ENCODE assay signal across 1 cellular context in the genomic region with DNA sequence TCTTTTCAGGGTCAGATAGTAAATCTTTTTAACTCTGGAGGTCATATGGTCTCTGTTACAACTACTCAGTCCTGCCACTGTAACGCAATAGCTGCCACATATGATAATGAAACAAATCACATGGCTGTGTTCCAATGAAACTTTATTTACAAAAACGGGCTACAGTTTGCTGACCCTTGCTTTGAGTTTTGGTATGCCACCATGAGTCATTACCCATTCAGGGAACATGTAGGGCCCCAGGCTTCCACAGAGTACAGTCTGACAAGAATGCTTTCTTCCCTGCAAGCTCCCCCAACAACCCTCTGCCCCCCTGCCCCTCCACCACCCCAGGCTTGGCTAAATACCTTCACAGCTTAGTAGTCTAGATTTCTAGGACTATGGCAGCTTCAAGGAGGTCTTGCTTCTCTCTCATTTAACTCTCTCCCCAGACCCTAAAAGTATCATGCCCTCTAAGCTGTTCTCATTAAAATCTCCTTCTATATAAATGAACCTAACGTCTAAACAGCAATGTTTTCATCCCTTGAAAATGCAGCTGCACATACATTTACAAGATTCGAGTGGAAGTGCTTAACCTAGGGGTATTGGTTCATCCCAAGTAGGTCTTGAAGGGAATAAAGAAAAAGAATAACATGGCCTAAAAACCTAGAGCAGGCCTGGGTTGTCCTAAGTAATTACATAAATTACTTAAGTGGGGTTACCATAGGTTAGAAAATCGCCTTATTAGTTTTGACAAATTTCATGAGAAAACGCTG.
A peak's percentile ranks its signal among the peaks of the same experiment; 100 is the strongest.
TF ChIP-seq lines count a peak whose summit lies in the region.

No MANE protein-coding gene starts in this region.

TF ChIP-seq in HEK293, 187 proteins besides CTCF, POLR2A, EP300 and RAD21 (continued from another document):
- TF ChIP-seq, protein P1, sequence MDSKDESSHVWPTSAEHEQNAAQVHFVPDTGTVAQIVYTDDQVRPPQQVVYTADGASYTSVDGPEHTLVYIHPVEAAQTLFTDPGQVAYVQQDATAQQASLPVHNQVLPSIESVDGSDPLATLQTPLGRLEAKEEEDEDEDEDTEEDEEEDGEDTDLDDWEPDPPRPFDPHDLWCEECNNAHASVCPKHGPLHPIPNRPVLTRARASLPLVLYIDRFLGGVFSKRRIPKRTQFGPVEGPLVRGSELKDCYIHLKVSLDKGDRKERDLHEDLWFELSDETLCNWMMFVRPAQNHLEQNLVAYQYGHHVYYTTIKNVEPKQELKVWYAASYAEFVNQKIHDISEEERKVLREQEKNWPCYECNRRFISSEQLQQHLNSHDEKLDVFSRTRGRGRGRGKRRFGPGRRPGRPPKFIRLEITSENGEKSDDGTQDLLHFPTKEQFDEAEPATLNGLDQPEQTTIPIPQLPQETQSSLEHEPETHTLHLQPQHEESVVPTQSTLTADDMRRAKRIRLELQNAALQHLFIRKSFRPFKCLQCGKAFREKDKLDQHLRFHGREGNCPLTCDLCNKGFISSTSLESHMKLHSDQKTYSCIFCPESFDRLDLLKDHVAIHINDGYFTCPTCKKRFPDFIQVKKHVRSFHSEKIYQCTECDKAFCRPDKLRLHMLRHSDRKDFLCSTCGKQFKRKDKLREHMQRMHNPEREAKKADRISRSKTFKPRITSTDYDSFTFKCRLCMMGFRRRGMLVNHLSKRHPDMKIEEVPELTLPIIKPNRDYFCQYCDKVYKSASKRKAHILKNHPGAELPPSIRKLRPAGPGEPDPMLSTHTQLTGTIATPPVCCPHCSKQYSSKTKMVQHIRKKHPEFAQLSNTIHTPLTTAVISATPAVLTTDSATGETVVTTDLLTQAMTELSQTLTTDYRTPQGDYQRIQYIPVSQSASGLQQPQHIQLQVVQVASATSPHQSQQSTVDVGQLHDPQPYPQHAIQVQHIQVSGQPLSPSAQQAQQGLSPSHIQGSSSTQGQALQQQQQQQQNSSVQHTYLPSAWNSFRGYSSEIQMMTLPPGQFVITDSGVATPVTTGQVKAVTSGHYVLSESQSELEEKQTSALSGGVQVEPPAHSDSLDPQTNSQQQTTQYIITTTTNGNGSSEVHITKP (tag by site-specific recombination; IDR thresholded peaks at IDR 0.05): peak; percentile 46
